In the genomic region with DNA sequence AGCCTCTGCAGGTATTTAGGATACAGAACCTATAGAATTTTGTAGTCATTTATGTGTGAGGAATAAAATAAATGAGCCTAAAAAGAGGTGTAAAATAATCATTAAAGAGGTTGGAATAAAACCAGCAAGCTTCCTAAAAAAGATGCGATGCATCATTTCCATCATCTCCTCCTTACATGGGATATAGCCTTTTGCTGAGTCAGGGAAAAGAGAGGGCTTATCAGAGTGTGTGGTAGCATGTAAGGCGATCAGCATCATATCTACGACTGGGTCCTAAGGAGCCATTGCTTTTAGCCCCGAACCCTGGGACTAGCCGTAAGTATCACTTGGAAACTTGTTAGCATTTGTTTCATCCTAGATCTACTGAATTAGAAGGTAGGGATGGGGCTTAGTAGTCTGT, we compare ENCODE assay signal across 27 cellular contexts.
"Had no signal": no experiment of that assay in that cellular context is flagged by ENCODE, and none has a peak within 500 bp of the region (broad histone marks: within the 10 kb centered on the region; RNA-seq: fewer than 3 reads in every experiment).

No MANE protein-coding gene starts in this region.

- H3K4me3 Mint-ChIP-seq: immature natural killer cell; mesothelial cell of epicardium; naive B cell; natural killer cell; nephron progenitor cell; neural progenitor cell; stimulated activated effector memory CD8-positive, alpha-beta T cell treated with anti-CD3 and anti-CD28 coated beads, Interleukin-12 subunit alpha, Interleukin-12 subunit beta, amount 100 ng/mL, for 72 hours; stimulated activated naive CD8-positive, alpha-beta T cell treated with anti-CD3 and anti-CD28 coated beads, Interleukin-15, Interleukin-2, amounts not matched to agents 100 ng/mL and 50 ng/mL, for 24 hours; type B pancreatic cell had no signal

- H3K27ac ChIP-seq: left ventricle myocardium inferior, neural progenitor cell, ovary, prostate gland, sigmoid colon, suprapubic skin, thoracic aorta, tibial artery, uterus had no signal

- H3K27me3 Mint-ChIP-seq: type B pancreatic cell had no signal

- H3K36me3 ChIP-seq: left ventricle myocardium inferior, neural progenitor cell, ovary, prostate gland, sigmoid colon, spleen, suprapubic skin, thoracic aorta, tibial artery, uterus had no signal

- DNase-seq: hypothalamus; immature natural killer cell; islet precursor cell; left ventricle myocardium inferior; mesendoderm; naive B cell; natural killer cell; nephron progenitor cell; ovary; retina; right cardiac atrium; sigmoid colon; small intestine; spleen; stimulated activated CD4-positive, alpha-beta T cell treated with anti-CD3 and anti-CD28 coated beads, Interleukin-4, amount 100 ng/mL, for 24 hours; stimulated activated naive CD4-positive, alpha-beta T cell; tibial artery; uterus had no signal

- H3K4me1 ChIP-seq: neural progenitor cell, prostate gland, uterus had no signal

- H3K9ac ChIP-seq: neural progenitor cell had no signal

- FAIRE-seq: small intestine had no signal

- H3K9me3 ChIP-seq: ovary, prostate gland, suprapubic skin, thoracic aorta had no signal

- H3K4me2 ChIP-seq: neural progenitor cell had no signal

- H3K27me3 ChIP-seq: neural progenitor cell, ovary, sigmoid colon, spleen, suprapubic skin, tibial artery, uterus had no signal

- ATAC-seq: natural killer cell; right cardiac atrium; stimulated activated effector memory CD8-positive, alpha-beta T cell treated with anti-CD3 and anti-CD28 coated beads, Interleukin-12 subunit alpha, Interleukin-12 subunit beta, amount 100 ng/mL, for 72 hours had no signal

- H3K4me3 ChIP-seq: left ventricle myocardium inferior, lung, neural progenitor cell, ovary, prostate gland, sigmoid colon, spleen, suprapubic skin, thoracic aorta, tibial artery, uterus had no signal

- H3K27ac Mint-ChIP-seq: mesothelial cell of epicardium; natural killer cell; nephron progenitor cell; neural progenitor cell; stimulated activated effector memory CD8-positive, alpha-beta T cell treated with anti-CD3 and anti-CD28 coated beads, Interleukin-12 subunit alpha, Interleukin-12 subunit beta, amount 100 ng/mL, for 72 hours; stimulated activated naive CD8-positive, alpha-beta T cell treated with anti-CD3 and anti-CD28 coated beads, Interleukin-15, Interleukin-2, amounts not matched to agents 100 ng/mL and 50 ng/mL, for 24 hours; type B pancreatic cell had no signal

- H3K4me1 Mint-ChIP-seq: mesothelial cell of epicardium, nephron progenitor cell, neural progenitor cell had no signal

- H2AFZ ChIP-seq: neural progenitor cell had no signal

- H3K36me3 Mint-ChIP-seq: natural killer cell; neural progenitor cell; stimulated activated effector memory CD8-positive, alpha-beta T cell treated with anti-CD3 and anti-CD28 coated beads, Interleukin-12 subunit alpha, Interleukin-12 subunit beta, amount 100 ng/mL, for 72 hours; type B pancreatic cell had no signal
